In genomic region chr15:48090666-48091065, GRCh38 we compare ENCODE assay signal across 18 cellular contexts. TPM values are rescaled to one million over a fixed set of nuclear protein-coding genes. Genes with fewer than 3 reads are reported as not detected.
"Had no signal": no experiment of that assay in that cellular context is flagged by ENCODE, and none has a peak within 500 bp of the region (broad histone marks: within the 10 kb centered on the region; RNA-seq: fewer than 3 reads in every experiment).

No MANE protein-coding gene starts in this region.

- H3K4me3 ChIP-seq: colonic mucosa, lower lobe of right lung, neural progenitor cell, psoas muscle, spleen, suprapubic skin had no signal

- H3K4me1 ChIP-seq: colonic mucosa, lower lobe of right lung, neural progenitor cell, psoas muscle, spleen had no signal

- H3K27me3 ChIP-seq: colonic mucosa, neural progenitor cell, suprapubic skin had no signal

- ATAC-seq: activated CD8-positive, alpha-beta T cell treated with anti-CD3 and anti-CD28 coated beads, Interleukin-2, amount 10 ng/mL, durations not matched to agents 7 days and 5 days; activated T-cell treated with anti-CD3 and anti-CD28 coated beads, Interleukin-2, amount 50 U/mL, for 72 hours; esophagus mucosa; lower lobe of right lung; psoas muscle; sciatic nerve had no signal

- H3K27ac ChIP-seq: colonic mucosa, lower lobe of right lung, neural progenitor cell, psoas muscle, spleen, suprapubic skin had no signal

- DNase-seq: activated B cell treated with CpG ODN at 0.5 μM for 24 hours; activated CD4-positive, alpha-beta T cell treated with anti-CD3 and anti-CD28 coated beads, Interleukin-2, amount 10 ng/mL, durations not matched to agents 24 days and 14 days; activated CD8-positive, alpha-beta memory T cell treated with anti-CD3 and anti-CD28 coated beads, Interleukin-2, amount 50 U/mL, for 4 hours; activated CD8-positive, alpha-beta T cell treated with anti-CD3 and anti-CD28 coated beads, Interleukin-2, amount 10 ng/mL, durations not matched to agents 7 days and 5 days; activated gamma-delta T cell treated with Interleukin-2 at 50 U/mL for 16 hours; activated T-cell treated with anti-CD3 and anti-CD28 coated beads, Interleukin-2, amount 50 U/mL, for 72 hours; amygdala; central memory CD4-positive, alpha-beta T cell; lower lobe of right lung; psoas muscle; spleen had no signal

- H3K9me3 ChIP-seq: colonic mucosa, lower lobe of right lung, psoas muscle, spleen, suprapubic skin had no signal

- H3K36me3 ChIP-seq: colonic mucosa, lower lobe of right lung, neural progenitor cell, spleen, suprapubic skin had no signal

RNA-seq across cellular contexts. Expression of gene SLC24A5, which starts 30.1 kb away (rescaled TPM):
- total RNA-seq: activated B cell treated with CpG ODN at 0.5 μM for 24 hours; activated CD4-positive, alpha-beta T cell treated with anti-CD3 and anti-CD28 coated beads, Interleukin-2, amount 10 ng/mL, durations not matched to agents 24 days and 14 days; activated CD8-positive, alpha-beta T cell treated with anti-CD3 and anti-CD28 coated beads, Interleukin-2, amount 10 ng/mL, durations not matched to agents 7 days and 5 days; activated T-cell treated with anti-CD3 and anti-CD28 coated beads, Interleukin-2, amount 50 U/mL, for 72 hours; colonic mucosa; esophagus mucosa; left colon; lower lobe of right lung; osteocyte; psoas muscle; spleen had no signal
